In genomic region chr17:30116661-30117547, GRCh38 we compare ENCODE assay signal across 8 cellular contexts. TPM values are rescaled to one million over a fixed set of nuclear protein-coding genes. Genes with fewer than 3 reads are reported as not detected.
DNase-seq lines count a peak whose midpoint lies in the region; ATAC-seq and TF ChIP-seq lines count a peak whose summit lies in the region.

NSRP1 (plus strand) TSS chr17:30116816; CDS start chr17:30116844, 28 bp downstream.

- peak; percentile 86 for DNase-seq in COR-L47 (lab: John Stamatoyannopoulos, UW)
- peak; percentile 80 for DNase-seq in HuH-7.5 (ENCODE audit: low spot score)
- peak; percentile 95 for DNase-seq in activated CD8-positive, alpha-beta memory T cell treated with anti-CD3 and anti-CD28 coated beads, Interleukin-2, amount 50 U/mL, for 4 hours
- peak; percentile 94 for DNase-seq in endothelial cell (ENCODE audit: low spot score)
- DNase-seq in stimulated activated CD8-positive, alpha-beta memory T cell treated with anti-CD3 and anti-CD28 coated beads, Interleukin-15, amount 100 ng/mL, for 24 hours (ENCODE audit: low read depth), result peak; percentile 72

- WGBS in mesodermal cell (ENCODE audit: insufficient coverage in 2 of 2), 2 experiments, result 1 to 2% methylated on average over 36 to 39 of the region's 47 CpGs

- H3K9ac ChIP-seq in OCI-LY3 (ENCODE audit: low read length), result peak within 1 kb of the TSS; percentile 88

- H3K79me2 ChIP-seq in OCI-LY3 (ENCODE audit: low read length), result peaks cover 52% of the 10 kb centered on the region

- H3K4me3 Mint-ChIP-seq in endothelial cell (ENCODE audit: unreplicated experiment), result peak within 1 kb of the TSS; percentile 100

- H3K4me2 ChIP-seq in OCI-LY3 (ENCODE audit: low read length), result peak within 1 kb of the TSS; percentile 75

- peaks cover 16% of the 10 kb centered on the region for H3K36me3 Mint-ChIP-seq in endothelial cell (ENCODE audit: low read depth, unreplicated experiment)

- H3K4me3 ChIP-seq in OCI-LY3 (ENCODE audit: low read length) (peak within 1 kb of the TSS; percentile 87), mesodermal cell (ENCODE audit: extremely low read depth, insufficient read depth, low read length, poor library complexity, severe bottlenecking) (peak within 1 kb of the TSS; percentile 83)

- H3K27ac Mint-ChIP-seq in endothelial cell (ENCODE audit: unreplicated experiment), result peak within 1 kb of the TSS; percentile 100

- H2AFZ ChIP-seq in OCI-LY3 (ENCODE audit: low read depth, low read length), result peak within 1 kb of the TSS; percentile 97

- peaks cover 2% of the 10 kb centered on the region; the same call in 1 of the 2 replicates for H4K20me1 ChIP-seq in OCI-LY3 (ENCODE audit: insufficient read depth, low read length)

- peak within 1 kb of the TSS; percentile 65 for H3K27ac ChIP-seq in OCI-LY3 (ENCODE audit: low read length)
- peak within 1 kb of the TSS; percentile 96 for H3K27ac ChIP-seq in mesodermal cell (ENCODE audit: low read depth, low read length, severe bottlenecking)

- ATAC-seq in GM21390 (IDR thresholded peaks at IDR 0.05; ENCODE audit: unreplicated experiment), result peak; percentile 81

- H3K36me3 ChIP-seq in OCI-LY3 (replicated peaks; ENCODE audit: low read depth, low read length) (peaks cover 18% of the 10 kb centered on the region), mesodermal cell (ENCODE audit: control insufficient read depth, insufficient read depth, low read length) (peaks cover 20% of the 10 kb centered on the region)

- peaks cover 19% of the 10 kb centered on the region for H3K4me1 Mint-ChIP-seq in endothelial cell (ENCODE audit: unreplicated experiment)

- TF ChIP-seq CTCF in OCI-LY3 (IDR thresholded peaks at IDR 0.05; ENCODE audit: low read depth, low read length), result no peak
- TF ChIP-seq CTCF in endothelial cell (IDR thresholded peaks at IDR 0.05; ENCODE audit: unreplicated experiment), result no peak

- no peaks in the 10 kb centered on the region for H3K27me3 ChIP-seq in OCI-LY3 (ENCODE audit: low read depth, low read length)

- peaks cover 18% of the 10 kb centered on the region for H3K4me1 ChIP-seq in OCI-LY3 (ENCODE audit: low read length)
- no peaks in the 10 kb centered on the region for H3K4me1 ChIP-seq in mesodermal cell (ENCODE audit: control insufficient read depth, insufficient read depth, low read length, poor library complexity, severe bottlenecking)

- peaks cover 8% of the 10 kb centered on the region for H3K27me3 Mint-ChIP-seq in endothelial cell (ENCODE audit: unreplicated experiment)

- no peaks in the 10 kb centered on the region for H3K9me3 Mint-ChIP-seq in endothelial cell (ENCODE audit: unreplicated experiment)

- H3K9me3 ChIP-seq in OCI-LY3 (ENCODE audit: insufficient read depth, low read length) (no peaks in the 10 kb centered on the region), mesodermal cell (ENCODE audit: control insufficient read depth, low read length) (no peaks in the 10 kb centered on the region)

RNA-seq across cellular contexts. Expression of gene NSRP1, which starts in this region (rescaled TPM):
- total RNA-seq in endothelial cell (ENCODE audit: unreplicated experiment), result 20.2 TPM
- 16.8 TPM for polyA plus RNA-seq in mesodermal cell (2013, experiment 1 of 2)
- 24.9 TPM for polyA plus RNA-seq in mesodermal cell (2013, experiment 2 of 2)

Comparison
In these comparisons a context has a peak if more than half of its experiments do, and no peak if none do; other contexts are left out.
1. Peak in every context shown above with its lines: DNase-seq, ATAC-seq, H3K4me3 ChIP-seq and H3K27ac ChIP-seq.